In the genomic region with DNA sequence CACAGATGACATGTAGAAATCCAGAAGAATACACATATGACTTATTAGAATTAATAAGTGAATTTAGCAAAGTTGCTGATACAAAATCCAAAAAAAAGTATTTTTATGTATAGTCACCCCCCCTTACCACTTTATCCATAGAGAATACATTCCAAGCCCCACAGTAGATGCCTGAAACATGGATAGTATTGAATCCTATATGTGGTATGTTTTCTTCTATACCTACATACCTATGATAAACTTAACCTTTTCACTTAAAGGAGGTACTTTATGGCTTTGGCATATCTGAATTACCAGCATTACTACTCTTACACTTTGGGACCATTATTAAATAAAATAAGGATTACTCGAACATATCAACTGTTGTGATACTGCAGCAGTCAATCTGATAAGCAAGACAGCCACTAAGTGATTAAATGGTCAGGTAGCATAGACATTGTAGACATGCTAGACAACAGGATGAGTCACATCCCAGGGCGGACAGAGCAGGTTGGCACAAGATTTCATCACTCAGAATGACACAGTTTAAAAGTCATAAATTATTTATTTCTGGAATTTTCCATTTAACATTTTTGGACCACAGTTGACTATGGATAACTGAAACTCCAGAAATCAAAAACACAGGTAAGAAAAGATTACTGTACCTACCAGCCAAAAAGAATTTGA, we compare ENCODE assay signal across 19 cellular contexts.
DNase-seq lines count a peak whose midpoint lies in the region; ATAC-seq lines count a peak whose summit lies in the region.
"Had no signal": no experiment of that assay in that cellular context is flagged by ENCODE, and none has a peak within 500 bp of the region (broad histone marks: within the 10 kb centered on the region; RNA-seq: fewer than 3 reads in every experiment).

No MANE protein-coding gene starts in this region.

- DNase-seq in DMS53 treated with DMSO at 0.1 percent for 48 hours (lab: John Stamatoyannopoulos, UW; ENCODE audit: unreplicated experiment) = peak; percentile 67
- DNase-seq in LoVo (ENCODE audit: low spot score) = peak; percentile 63
- DNase-seq in amniotic epithelial cell (ENCODE audit: low read depth) = peak; percentile 0
- peak; percentile 46 for DNase-seq in kidney glomerular epithelial cell (lab: John Stamatoyannopoulos, UW)
- no peak for DNase-seq in activated CD8-positive, alpha-beta memory T cell treated with anti-CD3 and anti-CD28 coated beads, Interleukin-2, amount 50 U/mL, for 4 hours
- DNase-seq in Ammon's horn (ENCODE audit: low spot score) = no peak
- DNase-seq: activated CD4-positive, alpha-beta T cell treated with anti-CD3 and anti-CD28 coated beads, Interleukin-2, amount 50 U/mL, for 1 hour; activated gamma-delta T cell treated with Interleukin-2 at 50 U/mL for 16 hours; adrenal gland; CD4-positive, alpha-beta memory T cell; H7; left ventricle myocardium inferior; NCI-H2171 treated with DMSO at 0.1 percent for 48 hours; NCI-H82; nephron progenitor cell; T-helper 17 cell had no signal

- no peak for ATAC-seq in GM18498 (IDR thresholded peaks at IDR 0.05; ENCODE audit: unreplicated experiment)
- ATAC-seq in GM19351 (IDR thresholded peaks at IDR 0.05; ENCODE audit: unreplicated experiment) = no peak
- ATAC-seq: stimulated activated effector memory CD8-positive, alpha-beta T cell treated with anti-CD3 and anti-CD28 coated beads, Interleukin-12 subunit alpha, Interleukin-12 subunit beta, amount 100 ng/mL, for 72 hours; T-helper 17 cell had no signal

Comparison
In these comparisons a context has a peak if more than half of its experiments do, and no peak if none do; other contexts are left out.
1. DNase-seq: peak in DMS53 treated with DMSO at 0.1 percent for 48 hours (single experiment), LoVo (single experiment), amniotic epithelial cell (single experiment) and kidney glomerular epithelial cell (single experiment); none in activated CD8-positive, alpha-beta memory T cell treated with anti-CD3 and anti-CD28 coated beads, Interleukin-2, amount 50 U/mL, for 4 hours (single experiment) and Ammon's horn (single experiment).